In the genomic region with DNA sequence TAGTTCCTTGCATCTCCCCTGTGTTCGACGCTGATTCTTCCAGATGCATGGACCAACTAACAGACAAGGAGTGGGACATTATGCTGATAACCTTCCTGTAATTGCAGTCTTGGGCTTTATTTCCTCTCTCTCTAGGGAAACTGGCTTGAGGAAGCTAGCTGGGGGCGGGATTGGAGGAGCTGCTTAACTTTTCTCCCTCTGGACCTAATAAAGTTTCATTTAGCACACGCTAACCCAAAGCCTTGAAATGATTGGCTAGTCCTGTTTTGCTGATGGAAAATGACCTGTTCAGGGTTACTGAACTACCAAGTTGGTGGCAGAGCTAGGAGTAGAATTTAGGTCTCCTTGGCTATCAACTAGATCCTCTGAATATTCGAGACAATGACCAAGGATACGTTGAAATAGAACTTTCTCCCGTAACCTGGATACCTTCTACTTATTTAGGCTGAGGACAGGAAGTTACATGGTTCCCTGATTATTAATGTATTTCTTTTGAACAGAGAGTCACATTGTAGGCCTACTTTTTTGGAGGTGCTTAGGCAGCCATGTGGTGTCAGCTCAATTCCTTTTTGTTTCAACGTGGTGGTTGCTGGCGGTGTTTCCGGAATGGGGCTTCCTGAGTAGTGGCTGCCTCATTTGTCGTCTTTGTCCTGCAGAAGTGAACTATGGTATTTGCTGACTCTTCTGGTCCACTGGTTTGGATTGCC, we compare ENCODE assay signal across 9 cellular contexts. TPM values are rescaled to one million over a fixed set of nuclear protein-coding genes. Genes with fewer than 3 reads are reported as not detected.
DNase-seq lines count a peak whose midpoint lies in the region; ATAC-seq, FAIRE-seq and TF ChIP-seq lines count a peak whose summit lies in the region.
"Had no signal": no experiment of that assay in that cellular context is flagged by ENCODE, and none has a peak within 500 bp of the region (broad histone marks: within the 10 kb centered on the region; RNA-seq: fewer than 3 reads in every experiment).

No MANE protein-coding gene starts in this region.

- intact Hi-C loops in lower lobe of right lung (cut with DNase I): no loop called here

- TF ChIP-seq RAD21 in A549 (conservative IDR thresholded peaks at IDR 0.05 in 1 of 2, IDR thresholded peaks at IDR 0.05 in 1 of 2): no peak

- H3K4me1 Mint-ChIP-seq in activated naive CD8-positive, alpha-beta T cell (ENCODE audit: low read depth): peaks cover 44% of the 10 kb centered on the region

- ATAC-seq in A549 (no peak), lower lobe of right lung (no peak), HG02938 (IDR thresholded peaks at IDR 0.05; ENCODE audit: unreplicated experiment) (no peak), HG02884 (IDR thresholded peaks at IDR 0.05; ENCODE audit: unreplicated experiment) (no peak)

- H3K4me2 ChIP-seq in A549: peak overlapping the region; percentile 90

- no peak for TF ChIP-seq POLR2A in A549 (IDR thresholded peaks at IDR 0.05; ENCODE audit: low read length)

- peak overlapping the region; percentile 95 for H3K27ac Mint-ChIP-seq in activated naive CD8-positive, alpha-beta T cell

- H3K27me3 Mint-ChIP-seq in activated naive CD8-positive, alpha-beta T cell: no peaks in the 10 kb centered on the region

- H3K36me3 ChIP-seq in HUES6 (ENCODE audit: control insufficient read depth, insufficient read depth, low read length): peaks cover 31% of the 10 kb centered on the region
- peaks cover 4% of the 10 kb centered on the region for H3K36me3 ChIP-seq in lower lobe of right lung

- H3K4me1 ChIP-seq in A549 (peaks cover 59% of the 10 kb centered on the region), HUES6 (ENCODE audit: control insufficient read depth, insufficient read depth, low read length) (peaks cover 15% of the 10 kb centered on the region), lower lobe of right lung (peaks cover 41% of the 10 kb centered on the region)

- H3K9me3 ChIP-seq in A549 (no peaks in the 10 kb centered on the region), HUES6 (ENCODE audit: control insufficient read depth, insufficient read depth, low read depth, low read length) (no peaks in the 10 kb centered on the region; the same call in 1 of the 2 replicates), lower lobe of right lung (no peaks in the 10 kb centered on the region)

- H3K27me3 ChIP-seq in HUES6 (ENCODE audit: control insufficient read depth, insufficient read depth, low read length) (no peaks in the 10 kb centered on the region), lower lobe of right lung (ENCODE audit: low read depth) (no peaks in the 10 kb centered on the region)

- H3K4me3 ChIP-seq in A549 (peak overlapping the region; percentile 81), HUES6 (ENCODE audit: low read depth, low read length) (peak overlapping the region; percentile 93), lower lobe of right lung (peak overlapping the region; percentile 72)

- peaks cover 17% of the 10 kb centered on the region for H3K36me3 Mint-ChIP-seq in activated naive CD8-positive, alpha-beta T cell

- 77% methylated on average over 11 of the region's 11 CpGs for WGBS in A549 (ENCODE audit: missing lambda C conversion rate)

- H3K4me3 Mint-ChIP-seq in activated naive CD8-positive, alpha-beta T cell: peak overlapping the region; percentile 95

- peak overlapping the region in 1 of 2 experiments; percentile 94; a peak in 2 of 6 replicates for H3K27ac ChIP-seq in A549
- no peak overlapping the region for H3K27ac ChIP-seq in HUES6 (ENCODE audit: low read depth, low read length)
- H3K27ac ChIP-seq in lower lobe of right lung: peak overlapping the region; percentile 97

- POLR2A ChIA-PET in A549 (lab: Yijun Ruan, JAX): no interaction called here

- TF ChIP-seq EP300 in A549 (IDR thresholded peaks at IDR 0.05): no peak

- TF ChIP-seq CTCF in A549 (IDR thresholded peaks at IDR 0.05) (no peak), lower lobe of right lung (IDR thresholded peaks at IDR 0.05) (no peak)

- FAIRE-seq in A549 (lab: Jason Lieb, UNC) (no peak), frontal cortex (lab: Jason Lieb, UNC) (no peak)

- CTCF ChIA-PET in A549 (lab: Yijun Ruan, JAX): interaction anchor here (2.3 kb wide), 1 partner anchor 77 kb away, joined by 7 read pairs; no protein-coding TSS in a partner anchor

- H3K9me3 Mint-ChIP-seq in activated naive CD8-positive, alpha-beta T cell (ENCODE audit: low read depth): no peaks in the 10 kb centered on the region

- peak overlapping the region; percentile 38 for H3K9ac ChIP-seq in HUES6 (ENCODE audit: low read length)

- DNase-seq in A549 (ENCODE audit: low read depth in 1 of 2, low spot score in 1 of 2) (no peak), lower lobe of right lung (no peak), frontal cortex (ENCODE audit: low spot score in 2 of 2) (no peak), midbrain (lab: John Stamatoyannopoulos, UW) (no peak)
- DNase-seq: T1000 had no signal

TF ChIP-seq in A549, 52 proteins besides CTCF, POLR2A, EP300 and RAD21:
- TF ChIP-seq KDM5A (IDR thresholded peaks at IDR 0.05) (no peak), CEBPB (IDR thresholded peaks at IDR 0.05) (no peak)
- TF ChIP-seq, protein P1, sequence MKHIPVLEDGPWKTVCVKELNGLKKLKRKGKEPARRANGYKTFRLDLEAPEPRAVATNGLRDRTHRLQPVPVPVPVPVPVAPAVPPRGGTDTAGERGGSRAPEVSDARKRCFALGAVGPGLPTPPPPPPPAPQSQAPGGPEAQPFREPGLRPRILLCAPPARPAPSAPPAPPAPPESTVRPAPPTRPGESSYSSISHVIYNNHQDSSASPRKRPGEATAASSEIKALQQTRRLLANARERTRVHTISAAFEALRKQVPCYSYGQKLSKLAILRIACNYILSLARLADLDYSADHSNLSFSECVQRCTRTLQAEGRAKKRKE (CRISPR knock-in tag; IDR thresholded peaks at IDR 0.05; ENCODE audit: low read depth): no peak
- TF ChIP-seq, protein P2, sequence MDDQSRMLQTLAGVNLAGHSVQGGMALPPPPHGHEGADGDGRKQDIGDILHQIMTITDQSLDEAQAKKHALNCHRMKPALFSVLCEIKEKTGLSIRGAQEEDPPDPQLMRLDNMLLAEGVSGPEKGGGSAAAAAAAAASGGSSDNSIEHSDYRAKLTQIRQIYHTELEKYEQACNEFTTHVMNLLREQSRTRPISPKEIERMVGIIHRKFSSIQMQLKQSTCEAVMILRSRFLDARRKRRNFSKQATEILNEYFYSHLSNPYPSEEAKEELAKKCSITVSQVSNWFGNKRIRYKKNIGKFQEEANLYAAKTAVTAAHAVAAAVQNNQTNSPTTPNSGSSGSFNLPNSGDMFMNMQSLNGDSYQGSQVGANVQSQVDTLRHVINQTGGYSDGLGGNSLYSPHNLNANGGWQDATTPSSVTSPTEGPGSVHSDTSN (IDR thresholded peaks at IDR 0.05): no peak
- TF ChIP-seq, protein P3, sequence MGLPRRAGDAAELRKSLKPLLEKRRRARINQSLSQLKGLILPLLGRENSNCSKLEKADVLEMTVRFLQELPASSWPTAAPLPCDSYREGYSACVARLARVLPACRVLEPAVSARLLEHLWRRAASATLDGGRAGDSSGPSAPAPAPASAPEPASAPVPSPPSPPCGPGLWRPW (IDR thresholded peaks at IDR 0.05): no peak

RNA-seq across cellular contexts. Expression of gene PGK1, which starts 2.0 kb away (rescaled TPM):
- polyA plus RNA-seq in A549 (2011; rRNA removed) (689 and 781 TPM in 2 replicates), A549 (2017; fragmentation: RNase III; extraction: RNeasy Plus Mini Kit Qiagen cat#74134 plus additional on column Dnase treatment) (329 to 351 TPM (median 333 TPM) in 3 replicates)
- polyA plus RNA-seq in A549 (2012; cell fraction: cytosol; rRNA removed): 338 and 354 TPM in 2 replicates
- polyA plus RNA-seq in A549 (2012; cell fraction: nucleus; rRNA removed): 209 and 562 TPM in 2 replicates
- 305 and 409 TPM in 2 replicates for polyA minus RNA-seq in A549 (2011; rRNA and poly(A)+ RNA removed)
- total RNA-seq in lower lobe of right lung (261 TPM), frontal cortex (91.3 TPM)

RNA-seq across cellular contexts. Expression of gene TAF9B, which starts 33.4 kb away (rescaled TPM):
- polyA plus RNA-seq in A549 (2011; rRNA removed): 36.2 and 43.4 TPM in 2 replicates
- 11.6 and 12.6 TPM in 2 replicates for polyA plus RNA-seq in A549 (2012; cell fraction: cytosol; rRNA removed)
- 4.2 and 5.5 TPM in 2 replicates for polyA plus RNA-seq in A549 (2012; cell fraction: nucleus; rRNA removed)
- polyA plus RNA-seq in A549 (2017; fragmentation: RNase III; extraction: RNeasy Plus Mini Kit Qiagen cat#74134 plus additional on column Dnase treatment): 14.5 to 17.0 TPM (median 14.6 TPM) in 3 replicates
- 18.6 and 19.8 TPM in 2 replicates for polyA minus RNA-seq in A549 (2011; rRNA and poly(A)+ RNA removed)
- 12.5 TPM for total RNA-seq in lower lobe of right lung
- 46.1 TPM for total RNA-seq in frontal cortex
